ENCODE assay signal across 1 cellular context in genomic region chr10:102672822-102673200, GRCh38.
TF ChIP-seq lines count a peak whose summit lies in the region.

No MANE protein-coding gene starts in this region.

TF ChIP-seq in IMR-90, 13 proteins besides CTCF, POLR2A, EP300 and RAD21:
- no peak for TF ChIP-seq MXI1 (IDR thresholded peaks at IDR 0.05; ENCODE audit: borderline replicate concordance, low read depth, low read length)
